ENCODE assay signal across 8 cellular contexts in the genomic region with DNA sequence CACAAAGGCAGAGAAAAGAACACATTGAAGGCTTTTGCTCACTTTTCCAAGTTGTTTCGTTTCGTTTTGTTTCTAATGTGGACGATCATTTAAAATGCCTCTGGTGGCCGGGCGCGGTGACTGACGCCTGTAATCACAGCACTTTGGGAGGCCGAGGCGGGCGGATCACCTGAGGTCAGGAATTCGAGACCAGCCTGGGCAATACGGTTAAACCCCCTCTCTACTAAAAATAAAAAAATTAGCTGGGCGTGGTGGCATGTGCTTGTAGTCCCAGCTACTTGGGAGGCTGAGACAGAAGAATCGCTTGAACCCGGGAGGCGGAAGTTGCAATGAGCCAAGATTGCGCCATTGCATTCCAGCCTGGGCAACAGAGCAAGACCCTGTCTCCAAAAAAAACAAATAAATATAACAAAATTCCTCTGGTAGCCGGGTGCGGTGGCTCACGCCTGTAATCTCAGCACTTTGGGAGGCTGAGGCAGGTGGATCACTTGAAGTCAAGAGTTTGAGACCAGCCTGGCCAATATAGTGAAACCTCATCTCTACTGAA. TPM values are rescaled to one million over a fixed set of nuclear protein-coding genes. Genes with fewer than 3 reads are reported as not detected.
DNase-seq lines count a peak whose midpoint lies in the region; ATAC-seq and TF ChIP-seq lines count a peak whose summit lies in the region.
"Not testable (repeated sequence)": the region's sequence is repeated elsewhere in the genome, so short reads cannot be mapped to it uniquely, and the experiment has no call there.

No MANE protein-coding gene starts in this region.

- H4K20me1 ChIP-seq in BLaER1 treated with 17β-estradiol and CSF1 and Interleukin-3, amounts not matched to agents 10 nM and 100 nM: peaks cover 0 to 31% (median 4%) of the 10 kb centered on the region in 11 experiments; a peak in 7 of 22 replicates
- H4K20me1 ChIP-seq in GM23338 (replicated peaks; ENCODE audit: insufficient read depth): not testable (repeated sequence)

- not testable (repeated sequence) for H3K9me3 ChIP-seq in BLaER1 treated with 17β-estradiol and CSF1 and Interleukin-3, amounts not matched to agents 10 nM and 100 nM (replicated peaks in 1 of 11); body of pancreas

- WGBS in body of pancreas, 2 donors: 7 to 11% methylated on average over 20 of the region's 20 CpGs

- peak in 1 of 2 experiments; percentile 18; a peak in 1 of 4 replicates for TF ChIP-seq CTCF in GM23338 (conservative IDR thresholded peaks at IDR 0.05; ENCODE audit: low read depth in 2 of 2)
- not testable (repeated sequence) for TF ChIP-seq CTCF in NB4 (IDR thresholded peaks at IDR 0.05; ENCODE audit: low read depth, low read length)
- peak in 5 of 7 experiments; percentile 22 to 67 (median 47) for TF ChIP-seq CTCF in body of pancreas (IDR thresholded peaks at IDR 0.05)

- H3K4me2 ChIP-seq in BLaER1 treated with 17β-estradiol and CSF1 and Interleukin-3, amounts not matched to agents 10 nM and 100 nM: peak overlapping the region; percentile 67 to 89 (median 82)
- H3K4me2 ChIP-seq in GM23338: peak overlapping the region; percentile 82

- peaks cover 0 to 14% (median 6%) of the 10 kb centered on the region in 11 experiments; a peak in 8 of 22 replicates for H3K27me3 ChIP-seq in BLaER1 treated with 17β-estradiol and CSF1 and Interleukin-3, amounts not matched to agents 10 nM and 100 nM
- not testable (repeated sequence) for H3K27me3 ChIP-seq in GM23338 (ENCODE audit: insufficient read depth); body of pancreas

- not testable (repeated sequence) for DNase-seq in GM23338 (ENCODE audit: low spot score); NB4 (ENCODE audit: low read depth)
- peak; percentile 52 for DNase-seq in activated CD4-positive, alpha-beta T cell treated with anti-CD3 and anti-CD28 coated beads for 48 hours
- DNase-seq in body of pancreas: peak; percentile 32 to 64 (median 56)
- DNase-seq in Right ventricle myocardium inferior (ENCODE audit: missing footprints): peak; percentile 76
- DNase-seq in naive B cell: peak; percentile 42
- peak; percentile 13 to 18 for DNase-seq in stimulated activated CD8-positive, alpha-beta memory T cell treated with anti-CD3 and anti-CD28 coated beads, Interleukin-2, amount 100 ng/mL, for 48 hours (ENCODE audit: low read depth in 2 of 2)

- H3K4me3 Mint-ChIP-seq in GM23338: peak overlapping the region; percentile 89
- peak overlapping the region; percentile 83 to 94 (median 92) for H3K4me3 Mint-ChIP-seq in naive B cell

- peak; percentile 1; the same call in 1 of the 3 replicates for ATAC-seq in GM23338
- not testable (repeated sequence) for ATAC-seq in body of pancreas; Right ventricle myocardium inferior; naive B cell (ENCODE audit: low read depth in 2 of 2)

- peak overlapping the region; percentile 82 to 94 (median 89) for H3K9ac ChIP-seq in BLaER1 treated with 17β-estradiol and CSF1 and Interleukin-3, amounts not matched to agents 10 nM and 100 nM

- H3K4me1 Mint-ChIP-seq in GM23338: not testable (repeated sequence)
- H3K4me1 Mint-ChIP-seq in naive B cell: peaks cover 10 to 19% (median 14%) of the 10 kb centered on the region in 3 donors

- not testable (repeated sequence) for H3K9me2 ChIP-seq in GM23338 (ENCODE audit: insufficient read depth)

- not testable (repeated sequence) for H3K36me3 Mint-ChIP-seq in GM23338 (ENCODE audit: low read depth); naive B cell

- H3K9me3 Mint-ChIP-seq in GM23338, naive B cell: not testable (repeated sequence)

- H3F3A ChIP-seq in GM23338 (replicated peaks; ENCODE audit: low read depth): not testable (repeated sequence)

- H3K4me1 ChIP-seq in BLaER1 treated with 17β-estradiol and CSF1 and Interleukin-3, amounts not matched to agents 10 nM and 100 nM: peaks cover 15 to 32% (median 25%) of the 10 kb centered on the region in 10 experiments
- H3K4me1 ChIP-seq in GM23338 (ENCODE audit: insufficient read depth): not testable (repeated sequence)
- H3K4me1 ChIP-seq in body of pancreas: peaks cover 34% of the 10 kb centered on the region

- peak overlapping the region; percentile 74 to 95 (median 84) for H3K4me3 ChIP-seq in BLaER1 treated with 17β-estradiol and CSF1 and Interleukin-3, amounts not matched to agents 10 nM and 100 nM
- H3K4me3 ChIP-seq in GM23338 (peak overlapping the region; percentile 92), NB4 (ENCODE audit: low read depth, low read length) (peak overlapping the region; percentile 85), body of pancreas (peak overlapping the region; percentile 55 to 65)

- peak overlapping the region; percentile 80 for H3K27ac Mint-ChIP-seq in GM23338
- peak overlapping the region in 5 of 6 donors; percentile 72 to 94 (median 92) for H3K27ac Mint-ChIP-seq in naive B cell

- H2AFZ ChIP-seq in GM23338: peak overlapping the region; percentile 70; the same call in 1 of the 2 replicates

- not testable (repeated sequence) for TF ChIP-seq POLR2A in NB4 (IDR thresholded peaks at IDR 0.05; ENCODE audit: extremely low read depth, insufficient read length); body of pancreas (IDR thresholded peaks at IDR 0.05)

- peaks cover 21% of the 10 kb centered on the region for H3K79me2 ChIP-seq in GM23338 (replicated peaks; ENCODE audit: insufficient read depth)

- intact Hi-C loops in body of pancreas (cut with DNase I): not testable (repeated sequence)
- intact Hi-C loops in Right ventricle myocardium inferior (cut with DNase I): loop anchor here (2.0 to 5.0 kb wide), 3 partner anchors 41 to 173 kb away; partner anchors contain the start of gene SFT2D1

- H3K36me3 ChIP-seq in BLaER1 treated with 17β-estradiol and CSF1 and Interleukin-3, amounts not matched to agents 10 nM and 100 nM; GM23338 (ENCODE audit: insufficient read depth); body of pancreas (replicated peaks in 1 of 2; ENCODE audit: insufficient read depth in 1 of 2, low read depth in 2 of 2): not testable (repeated sequence)

- peak overlapping the region; percentile 30 to 95 (median 89); a peak in 21 of 22 replicates for H3K27ac ChIP-seq in BLaER1 treated with 17β-estradiol and CSF1 and Interleukin-3, amounts not matched to agents 10 nM and 100 nM
- H3K27ac ChIP-seq in GM23338 (ENCODE audit: low read depth) (peak overlapping the region; percentile 15), body of pancreas (peak overlapping the region; percentile 81 to 99 (median 98))

- H3K27me3 Mint-ChIP-seq in GM23338 (ENCODE audit: insufficient read depth, low read depth, poor library complexity); naive B cell: not testable (repeated sequence)

RNA-seq across cellular contexts. Expression of gene MPC1, which starts 1.1 kb away (rescaled TPM):
- 15.5 and 23.4 TPM in 2 replicates for total RNA-seq in GM23338 (2014; rRNA removed; shearing (Covaris generic))
- polyA plus RNA-seq in GM23338 (2016; fragmentation: Nextera tagmentation; extraction: Ambion mirVana) (39.4 and 41.9 TPM in 2 replicates), naive B cell (ENCODE audit: low read depth in 6 of 6) (10 to 100 TPM; 30.2 to 61.0 (median 52.6) TPM)
- total RNA-seq in body of pancreas (10 to 100 TPM; 20.8 to 25.4 TPM), Right ventricle myocardium inferior (381 TPM)

RNA-seq across cellular contexts. Expression of gene SFT2D1, which starts 41.5 kb away (rescaled TPM):
- 74.7 and 110 TPM in 2 replicates for total RNA-seq in GM23338 (2014; rRNA removed; shearing (Covaris generic))
- polyA plus RNA-seq in GM23338 (2016; fragmentation: Nextera tagmentation; extraction: Ambion mirVana) (120 and 135 TPM in 2 replicates), naive B cell (ENCODE audit: low read depth in 6 of 6) (100 to 1,000 TPM in 5 of 6 donors, 10 to 100 TPM in 1; 95.5 to 172 (median 109) TPM)
- total RNA-seq in body of pancreas (10 to 100 TPM; 11.5 to 28.0 TPM), Right ventricle myocardium inferior (21.9 TPM)

Comparison
In these comparisons a context has a peak if more than half of its experiments do, and no peak if none do; other contexts are left out.
1. H3K27ac ChIP-seq: peak in every context shown above with its lines; median percentile 98 in body of pancreas; 89 in BLaER1 treated with 17β-estradiol and CSF1 and Interleukin-3, amounts not matched to agents 10 nM and 100 nM; 15 in GM23338.
2. RNA of gene MPC1, which starts 1.1 kb away (total RNA-seq): 381 TPM in Right ventricle myocardium inferior (single experiment); 20.8 to 25.4 TPM in body of pancreas and 15.5 to 23.4 TPM in GM23338; every median in the first group is over 10 times any median in the second.
3. Peak in every context shown above with its lines, with median percentiles within 50 percentile points of each other: H3K4me3 ChIP-seq.